21 cellular contexts compared by ENCODE assay signal in the genomic region with DNA sequence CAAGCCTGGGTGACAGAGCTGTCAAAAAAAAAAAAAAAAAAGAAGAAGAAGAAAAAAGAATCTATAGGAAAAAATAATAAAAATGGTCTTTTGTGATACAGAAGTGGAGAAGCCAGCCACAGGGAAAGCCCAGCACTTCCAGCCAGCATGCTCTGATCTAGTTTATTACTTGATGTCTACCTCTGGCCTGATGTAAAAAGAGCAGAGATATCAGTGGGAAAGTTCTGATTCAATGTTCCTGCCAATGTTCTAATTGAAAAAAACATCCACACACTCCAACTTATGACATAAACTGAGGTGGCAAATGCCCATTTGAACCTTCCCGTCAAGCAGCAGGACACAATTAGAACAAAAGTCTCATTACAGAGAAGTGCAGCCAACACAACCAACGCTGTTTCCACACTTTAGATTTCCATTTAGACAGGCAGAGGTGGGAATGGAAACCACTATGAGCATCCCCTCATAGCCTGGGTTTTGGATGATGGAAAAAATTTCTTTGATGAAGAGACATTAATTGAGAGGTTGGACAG. TPM values are rescaled to one million over a fixed set of nuclear protein-coding genes. Genes with fewer than 3 reads are reported as not detected.
DNase-seq lines count a peak whose midpoint lies in the region; ATAC-seq and TF ChIP-seq lines count a peak whose summit lies in the region.
"Had no signal": no experiment of that assay in that cellular context is flagged by ENCODE, and none has a peak within 500 bp of the region (broad histone marks: within the 10 kb centered on the region; RNA-seq: fewer than 3 reads in every experiment).

No MANE protein-coding gene starts in this region.

- dilution Hi-C loops in mammary epithelial cell (cut with HindIII; ENCODE audit: low sequenced_read_pairs): no loop called here

- BruUV-seq in MCF 10A (replicated peaks; lab: Mats Ljungman, UMichigan) (no TSS peak), mammary epithelial cell (replicated peaks; lab: Mats Ljungman, UMichigan) (no TSS peak)

- H3K4me2 ChIP-seq in mammary epithelial cell (ENCODE audit: insufficient read depth, low read depth, low read length): no peak overlapping the region
- H3K4me2 ChIP-seq: A549; BLaER1 treated with 17β-estradiol and CSF1 and Interleukin-3, amounts not matched to agents 10 nM and 100 nM had no signal

- ATAC-seq in Right ventricle myocardium superior (ENCODE audit: poor library complexity) (peak; percentile 57), right cardiac atrium (no peak), left ventricle myocardium superior (peak; percentile 65), GM21619 (IDR thresholded peaks at IDR 0.05; ENCODE audit: unreplicated experiment) (no peak)
- ATAC-seq: A549; CD8-positive, alpha-beta T cell; GM12878 had no signal

- H3K27ac Mint-ChIP-seq in MCF 10A (ENCODE audit: low read depth, unreplicated experiment): peak overlapping the region; percentile 19
- H3K27ac Mint-ChIP-seq: B cell; CD8-positive, alpha-beta T cell had no signal

- peaks cover 62% of the 10 kb centered on the region for H3K36me3 Mint-ChIP-seq in MCF 10A (ENCODE audit: insufficient read depth, unreplicated experiment)

- no peaks in the 10 kb centered on the region for H3K9me3 Mint-ChIP-seq in MCF 10A (ENCODE audit: unreplicated experiment)
- H3K9me3 Mint-ChIP-seq: CD4-positive, alpha-beta T cell; CD8-positive, alpha-beta T cell had no signal

- H3K36me3 ChIP-seq in mammary epithelial cell (ENCODE audit: insufficient read depth, low read length) (peaks cover 9% of the 10 kb centered on the region), right atrium auricular region (peaks cover 29% of the 10 kb centered on the region)

- no peaks in the 10 kb centered on the region for H3K27me3 ChIP-seq in mammary epithelial cell (ENCODE audit: insufficient read depth, low read length)
- no peaks in the 10 kb centered on the region for H3K27me3 ChIP-seq in right cardiac atrium (ENCODE audit: control insufficient read depth, insufficient read depth)
- H3K27me3 ChIP-seq in right atrium auricular region: no peaks in the 10 kb centered on the region
- H3K27me3 ChIP-seq: BLaER1 treated with 17β-estradiol and CSF1 and Interleukin-3, amounts not matched to agents 10 nM and 100 nM had no signal

- no peaks in the 10 kb centered on the region for H3K9me3 ChIP-seq in mammary epithelial cell (replicated peaks; ENCODE audit: insufficient read depth, low read length)
- H3K9me3 ChIP-seq in right cardiac atrium (ENCODE audit: control insufficient read depth, low read length): no peaks in the 10 kb centered on the region
- H3K9me3 ChIP-seq in right atrium auricular region: no peaks in the 10 kb centered on the region
- H3K9me3 ChIP-seq: A549; BLaER1 treated with 17β-estradiol and CSF1 and Interleukin-3, amounts not matched to agents 10 nM and 100 nM; Caco-2 had no signal

- H3K27ac ChIP-seq in mammary epithelial cell (ENCODE audit: insufficient read depth, low read depth, low read length) (no peak overlapping the region), right cardiac atrium (ENCODE audit: low read length) (no peak overlapping the region), right atrium auricular region (no peak overlapping the region)
- H3K27ac ChIP-seq: 22Rv1; A549; BLaER1 treated with 17β-estradiol and CSF1 and Interleukin-3, amounts not matched to agents 10 nM and 100 nM; C4-2B had no signal

- H4K20me1 ChIP-seq in mammary epithelial cell (ENCODE audit: insufficient read depth, low read length): no peaks in the 10 kb centered on the region

- WGBS in mammary epithelial cell (ENCODE audit: low coverage, missing lambda C conversion rate): 70% methylated on average over 2 of the region's 2 CpGs
- 58% methylated on average over 2 of the region's 2 CpGs for WGBS in right cardiac atrium

- H3K79me2 ChIP-seq in mammary epithelial cell (ENCODE audit: insufficient read depth, low read length): peaks cover 91% of the 10 kb centered on the region

- TF ChIP-seq CTCF in MCF 10A (IDR thresholded peaks at IDR 0.05; ENCODE audit: unreplicated experiment) (no peak), mammary epithelial cell (conservative IDR thresholded peaks at IDR 0.05 in 1 of 2, IDR thresholded peaks at IDR 0.05 in 1 of 2; ENCODE audit: extremely low read depth in 1 of 2, insufficient read depth in 1 of 2, low read depth in 1 of 2, low read length in 2 of 2) (no peak), right atrium auricular region (IDR thresholded peaks at IDR 0.05) (no peak)

- POLR2A ChIA-PET in MCF 10A (lab: Yijun Ruan, JAX): interaction anchor here (2.0 kb wide), 1 partner anchor 11 kb away, joined by 5 read pairs; no protein-coding TSS in a partner anchor

- in situ Hi-C loops in mammary epithelial cell (cut with MboI; ENCODE audit: low sequenced_read_pairs in 2 of 2): no loop called here

- peaks cover 7% of the 10 kb centered on the region for H3K4me1 Mint-ChIP-seq in MCF 10A (ENCODE audit: insufficient read depth, unreplicated experiment)

- no peak overlapping the region for H2AFZ ChIP-seq in mammary epithelial cell (ENCODE audit: low read depth, low read length)

- H3K4me3 Mint-ChIP-seq in MCF 10A (ENCODE audit: unreplicated experiment): no peak overlapping the region
- H3K4me3 Mint-ChIP-seq: B cell; CD4-positive, alpha-beta T cell; CD8-positive, alpha-beta T cell had no signal

- intact Hi-C loops in MCF 10A (cut with micrococcal nuclease) (no loop called here), mammary epithelial cell (cut with micrococcal nuclease) (no loop called here), Right ventricle myocardium superior (cut with DNase I) (no loop called here), right cardiac atrium (cut with DNase I) (no loop called here), left ventricle myocardium superior (cut with micrococcal nuclease) (no loop called here)

- DNase-seq in MCF 10A (ENCODE audit: unreplicated experiment) (no peak), mammary epithelial cell (no peak), Right ventricle myocardium superior (no peak), right cardiac atrium (no peak), left ventricle myocardium superior (no peak), right atrium auricular region (ENCODE audit: low spot score) (no peak)
- DNase-seq: AML-193; Caco-2; Calu3; CD4-positive, alpha-beta T cell; CD8-positive, alpha-beta T cell; DMS79 treated with DMSO at 0.1 percent for 48 hours; GF-D8 had no signal

- H3K27me3 Mint-ChIP-seq in MCF 10A (ENCODE audit: insufficient read depth, unreplicated experiment): no peaks in the 10 kb centered on the region
- H3K27me3 Mint-ChIP-seq: B cell; CD4-positive, alpha-beta T cell had no signal

- CTCF ChIA-PET in MCF 10A (lab: Yijun Ruan, JAX) (no interaction called here), mammary epithelial cell (lab: Charles Lee; ENCODE audit: low non-redundant PET) (no interaction called here)

- no peak overlapping the region for H3K9ac ChIP-seq in mammary epithelial cell (ENCODE audit: insufficient read depth, low read length)
- H3K9ac ChIP-seq: BLaER1 treated with 17β-estradiol and CSF1 and Interleukin-3, amounts not matched to agents 10 nM and 100 nM had no signal

- no peak overlapping the region for H3K4me3 ChIP-seq in mammary epithelial cell (replicated peaks in 1 of 3; ENCODE audit: insufficient read depth in 1 of 3, low read depth in 2 of 3, low read length in 3 of 3)
- no peak overlapping the region for H3K4me3 ChIP-seq in right cardiac atrium (ENCODE audit: low read length)
- no peak overlapping the region for H3K4me3 ChIP-seq in right atrium auricular region
- H3K4me3 ChIP-seq: A549; BLaER1 treated with 17β-estradiol and CSF1 and Interleukin-3, amounts not matched to agents 10 nM and 100 nM; GM12878 had no signal

- H3K4me1 ChIP-seq in mammary epithelial cell (ENCODE audit: insufficient read depth, low read length) (peaks cover 19% of the 10 kb centered on the region), right cardiac atrium (ENCODE audit: control insufficient read depth, insufficient read depth, low read length) (peaks cover 5% of the 10 kb centered on the region), right atrium auricular region (peaks cover 0 to 31% of the 10 kb centered on the region in 2 donors)
- H3K4me1 ChIP-seq: Caco-2 had no signal

RNA-seq across cellular contexts. Expression of a gene that starts 5.7 kb away (rescaled TPM):
- total RNA-seq in MCF 10A (2022) (39.9 and 44.4 TPM in 2 replicates), mammary epithelial cell (10 to 100 TPM; 14.3 to 39.7 TPM), Right ventricle myocardium superior (37.3 TPM), right cardiac atrium (10 to 100 TPM; 30.4 to 36.2 (median 33.2) TPM), left ventricle myocardium superior (41.8 TPM), right atrium auricular region (10 to 100 TPM; 19.2 to 23.2 TPM)
- polyA plus RNA-seq in mammary epithelial cell (22.6 TPM), right cardiac atrium (13.8 TPM)
- 22.0 TPM for polyA minus RNA-seq in mammary epithelial cell

RNA-seq across cellular contexts. Expression of a gene that starts 5.7 kb away (rescaled TPM):
- total RNA-seq in MCF 10A (2022) (73.0 and 90.3 TPM in 2 replicates), mammary epithelial cell (10 to 100 TPM; 43.0 to 52.0 TPM), Right ventricle myocardium superior (35.7 TPM), right cardiac atrium (10 to 100 TPM; 24.9 to 33.8 (median 28.7) TPM), left ventricle myocardium superior (41.3 TPM), right atrium auricular region (10 to 100 TPM; 20.7 to 21.4 TPM)
- polyA plus RNA-seq in mammary epithelial cell (65.8 TPM), right cardiac atrium (23.1 TPM)
- polyA minus RNA-seq in mammary epithelial cell: 33.9 TPM

RNA-seq across cellular contexts. Expression of a gene that starts 30.2 kb away (rescaled TPM):
- 0.26 TPM in 1 of 2 replicates, not detected in the other for total RNA-seq in MCF 10A (2022)
- total RNA-seq in mammary epithelial cell: 10 to 100 TPM in 1 of 2 donors, 1 to 10 TPM in 1; 4.5 to 22.3 TPM
- polyA plus RNA-seq in mammary epithelial cell: 3.0 TPM
- 0.83 TPM for polyA minus RNA-seq in mammary epithelial cell
- total RNA-seq in Right ventricle myocardium superior: 3.4 TPM
- total RNA-seq in right cardiac atrium: 1 to 10 TPM; 1.2 to 6.4 (median 1.8) TPM
- 2.9 TPM for polyA plus RNA-seq in right cardiac atrium
- 8.0 TPM for total RNA-seq in left ventricle myocardium superior
- 1 to 10 TPM; 2.8 to 3.2 TPM for total RNA-seq in right atrium auricular region
- total RNA-seq: B cell; CD4-positive, alpha-beta T cell; CD8-positive, alpha-beta T cell; GM12878 had no signal
- polyA plus RNA-seq: BJ, GM12878 had no signal

Comparison
In these comparisons a context has a peak if more than half of its experiments do, and no peak if none do; other contexts are left out.
1. ATAC-seq: peak in Right ventricle myocardium superior (single experiment) and left ventricle myocardium superior (single experiment); none in right cardiac atrium (0 of 2) and GM21619 (single experiment).